8 cellular contexts compared by ENCODE assay signal in genomic region chr5:131312235-131312772, GRCh38. TPM values are rescaled to one million over a fixed set of nuclear protein-coding genes. Genes with fewer than 3 reads are reported as not detected.
A peak's percentile ranks its signal among the peaks of the same experiment; 100 is the strongest.
DNase-seq lines count a peak whose midpoint lies in the region; ATAC-seq and TF ChIP-seq lines count a peak whose summit lies in the region.
"Not testable (repeated sequence)": the region's sequence is repeated elsewhere in the genome, so short reads cannot be mapped to it uniquely, and the experiment has no call there.

No MANE protein-coding gene starts in this region.

- peak overlapping the region; percentile 95 for H3K27ac Mint-ChIP-seq in CD4-positive, alpha-beta T cell
- H3K27ac Mint-ChIP-seq in T-helper 17 cell, result peak overlapping the region; percentile 97
- peak overlapping the region; percentile 70 for H3K27ac Mint-ChIP-seq in activated naive CD8-positive, alpha-beta T cell treated with anti-CD3 and anti-CD28 coated beads, Interleukin-2, amount 10 ng/mL, durations not matched to agents 7 days and 5 days
- H3K27ac Mint-ChIP-seq in natural killer cell treated with Interleukin-12 subunit alpha and Interleukin-12 subunit beta and Interleukin-15 and Interleukin-18, amount 100 ng/mL, for 72 hours, result peak overlapping the region; percentile 66 to 86

- not testable (repeated sequence) for H3K27me3 Mint-ChIP-seq in CD4-positive, alpha-beta T cell; T-helper 17 cell; activated naive CD8-positive, alpha-beta T cell treated with anti-CD3 and anti-CD28 coated beads, Interleukin-2, amount 10 ng/mL, durations not matched to agents 7 days and 5 days; natural killer cell treated with Interleukin-12 subunit alpha and Interleukin-12 subunit beta and Interleukin-15 and Interleukin-18, amount 100 ng/mL, for 72 hours

- TF ChIP-seq CTCF in CD4-positive, alpha-beta T cell (IDR thresholded peaks at IDR 0.05), result not testable (repeated sequence)

- CTCF ChIA-PET in CD4-positive, alpha-beta T cell (lab: Charles Lee), result interaction anchor here (0.9 to 2.2 kb wide), 2 partner anchors 48 to 65 kb away, joined by 3 to 7 read pairs; partner anchors contain the start of gene CDC42SE2

- ATAC-seq in CD4-positive, alpha-beta T cell (ENCODE audit: poor library complexity), result peak; percentile 16
- peak; percentile 53 for ATAC-seq in T-helper 17 cell
- ATAC-seq in activated naive CD8-positive, alpha-beta T cell treated with anti-CD3 and anti-CD28 coated beads, Interleukin-2, amount 10 ng/mL, durations not matched to agents 7 days and 5 days (ENCODE audit: low read depth); natural killer cell treated with Interleukin-12 subunit alpha and Interleukin-12 subunit beta and Interleukin-15 and Interleukin-18, amount 100 ng/mL, for 72 hours: not testable (repeated sequence)

- H3K4me1 Mint-ChIP-seq in CD4-positive, alpha-beta T cell (ENCODE audit: low read depth), result peaks cover 79% of the 10 kb centered on the region
- peaks cover 56% of the 10 kb centered on the region for H3K4me1 Mint-ChIP-seq in T-helper 17 cell
- H3K4me1 Mint-ChIP-seq in activated naive CD8-positive, alpha-beta T cell treated with anti-CD3 and anti-CD28 coated beads, Interleukin-2, amount 10 ng/mL, durations not matched to agents 7 days and 5 days, result peaks cover 55% of the 10 kb centered on the region
- H3K4me1 Mint-ChIP-seq in natural killer cell treated with Interleukin-12 subunit alpha and Interleukin-12 subunit beta and Interleukin-15 and Interleukin-18, amount 100 ng/mL, for 72 hours (ENCODE audit: low read depth in 2 of 2), result peaks cover 62 to 75% of the 10 kb centered on the region in 2 donors

- H3K4me1 ChIP-seq in HUES64 (ENCODE audit: insufficient read depth, low read length), result peaks cover 23% of the 10 kb centered on the region
- H3K4me1 ChIP-seq in iPS DF 6.9 (ENCODE audit: control insufficient read depth, insufficient read depth, low read length), result not testable (repeated sequence)

- peaks cover 49% of the 10 kb centered on the region for H3K36me3 Mint-ChIP-seq in CD4-positive, alpha-beta T cell (ENCODE audit: low read depth)
- not testable (repeated sequence) for H3K36me3 Mint-ChIP-seq in T-helper 17 cell (ENCODE audit: low read depth); natural killer cell treated with Interleukin-12 subunit alpha and Interleukin-12 subunit beta and Interleukin-15 and Interleukin-18, amount 100 ng/mL, for 72 hours
- peaks cover 30% of the 10 kb centered on the region for H3K36me3 Mint-ChIP-seq in activated naive CD8-positive, alpha-beta T cell treated with anti-CD3 and anti-CD28 coated beads, Interleukin-2, amount 10 ng/mL, durations not matched to agents 7 days and 5 days

- H3K27ac ChIP-seq in CD4-positive, alpha-beta T cell (ENCODE audit: low read depth, low read length); iPS DF 6.9 (ENCODE audit: low read length): not testable (repeated sequence)
- H3K27ac ChIP-seq in HUES64 (ENCODE audit: low read depth, low read length), result peak overlapping the region; percentile 49; the same call in 1 of the 2 replicates

- 33% methylated on average over 16 of the region's 16 CpGs for WGBS in HUES64
- no CpG with 5 or more reads among the region's 16 CpGs for WGBS in iPS DF 6.9 (ENCODE audit: insufficient coverage, insufficient read length)

- intact Hi-C loops in CD4-positive, alpha-beta T cell (cut with DNase I, micrococcal nuclease), result not testable (repeated sequence)

- H3K4me3 Mint-ChIP-seq in CD4-positive, alpha-beta T cell, result peak overlapping the region; percentile 83
- peak overlapping the region; percentile 93 for H3K4me3 Mint-ChIP-seq in T-helper 17 cell
- H3K4me3 Mint-ChIP-seq in activated naive CD8-positive, alpha-beta T cell treated with anti-CD3 and anti-CD28 coated beads, Interleukin-2, amount 10 ng/mL, durations not matched to agents 7 days and 5 days, result peak overlapping the region; percentile 80
- peak overlapping the region; percentile 54 for H3K4me3 Mint-ChIP-seq in natural killer cell treated with Interleukin-12 subunit alpha and Interleukin-12 subunit beta and Interleukin-15 and Interleukin-18, amount 100 ng/mL, for 72 hours

- DNase-seq in CD4-positive, alpha-beta T cell, result peak; percentile 10 to 64 (median 42)
- DNase-seq in T-helper 17 cell, result peak in 2 of 3 donors; percentile 23 to 52
- peak; percentile 51 for DNase-seq in activated CD8-positive, alpha-beta memory T cell treated with anti-CD3 and anti-CD28 coated beads, Interleukin-2, amount 50 U/mL, for 4 hours
- peak; percentile 44 for DNase-seq in activated naive CD8-positive, alpha-beta T cell treated with anti-CD3 and anti-CD28 coated beads, Interleukin-2, amount 10 ng/mL, durations not matched to agents 7 days and 5 days
- DNase-seq in iPS DF 6.9 (ENCODE audit: low read depth, low spot score); natural killer cell treated with Interleukin-12 subunit alpha and Interleukin-12 subunit beta and Interleukin-15 and Interleukin-18, amount 100 ng/mL, for 72 hours (ENCODE audit: low spot score): not testable (repeated sequence)
- peak in 4 of 6 experiments; percentile 31 to 50 (median 34) for DNase-seq in stimulated activated naive CD4-positive, alpha-beta T cell (lab: John Stamatoyannopoulos, UW)

- not testable (repeated sequence) for H3K27me3 ChIP-seq in CD4-positive, alpha-beta T cell (ENCODE audit: control insufficient read depth, insufficient read depth, low read length); HUES64 (ENCODE audit: insufficient read depth, low read length); iPS DF 6.9 (ENCODE audit: control insufficient read depth, insufficient read depth, low read length)

- POLR2A ChIA-PET in CD4-positive, alpha-beta T cell (lab: Charles Lee), result interaction anchor here (0.6 to 4.7 kb wide), 8 partner anchors 25 to 103 kb away, joined by 3 to 38 read pairs (median 3); partner anchors contain the start of gene CDC42SE2
- POLR2A ChIA-PET in activated naive CD8-positive, alpha-beta T cell treated with anti-CD3 and anti-CD28 coated beads, Interleukin-2, amount 10 ng/mL, durations not matched to agents 7 days and 5 days (lab: Charles Lee), result not testable (repeated sequence)

- H3K9me3 Mint-ChIP-seq in CD4-positive, alpha-beta T cell; activated naive CD8-positive, alpha-beta T cell treated with anti-CD3 and anti-CD28 coated beads, Interleukin-2, amount 10 ng/mL, durations not matched to agents 7 days and 5 days; natural killer cell treated with Interleukin-12 subunit alpha and Interleukin-12 subunit beta and Interleukin-15 and Interleukin-18, amount 100 ng/mL, for 72 hours: not testable (repeated sequence)

- not testable (repeated sequence) for H3K36me3 ChIP-seq in HUES64 (ENCODE audit: insufficient read depth, low read length); iPS DF 6.9 (ENCODE audit: control insufficient read depth, insufficient read depth, low read length)

- H3K4me3 ChIP-seq in HUES64 (ENCODE audit: low read length) (peak overlapping the region; percentile 40), iPS DF 6.9 (ENCODE audit: low read length) (peak overlapping the region; percentile 23; the same call in 1 of the 2 replicates)

- H3K9me3 ChIP-seq in CD4-positive, alpha-beta T cell (ENCODE audit: control insufficient read depth, low read length); HUES64 (ENCODE audit: insufficient read depth, low read depth, low read length); T-helper 17 cell (ENCODE audit: control insufficient read depth, low read length, poor library complexity, severe bottlenecking); iPS DF 6.9 (ENCODE audit: control insufficient read depth, insufficient read depth, low read length): not testable (repeated sequence)

- peak overlapping the region; percentile 55 for H3K9ac ChIP-seq in HUES64 (ENCODE audit: low read depth, low read length)

RNA-seq across cellular contexts. Expression of gene CDC42SE2, which starts 48.5 kb away (rescaled TPM):
- total RNA-seq in CD4-positive, alpha-beta T cell, result 100 to 1,000 TPM; 218 to 230 TPM
- 22.3 TPM for polyA plus RNA-seq in HUES64 (2013, experiment 1 of 2)
- 22.6 TPM for polyA plus RNA-seq in HUES64 (2013, experiment 2 of 2)
- total RNA-seq in T-helper 17 cell, result 100 to 1,000 TPM; 215 to 245 TPM
- total RNA-seq in activated naive CD8-positive, alpha-beta T cell treated with anti-CD3 and anti-CD28 coated beads, Interleukin-2, amount 10 ng/mL, durations not matched to agents 7 days and 5 days, result 100 to 1,000 TPM; 193 to 199 TPM
- total RNA-seq in natural killer cell treated with Interleukin-12 subunit alpha and Interleukin-12 subunit beta and Interleukin-15 and Interleukin-18, amount 100 ng/mL, for 72 hours, result 100 to 1,000 TPM in 1 of 2 donors, 10 to 100 TPM in 1; 78.2 to 120 TPM
